In the genomic region with DNA sequence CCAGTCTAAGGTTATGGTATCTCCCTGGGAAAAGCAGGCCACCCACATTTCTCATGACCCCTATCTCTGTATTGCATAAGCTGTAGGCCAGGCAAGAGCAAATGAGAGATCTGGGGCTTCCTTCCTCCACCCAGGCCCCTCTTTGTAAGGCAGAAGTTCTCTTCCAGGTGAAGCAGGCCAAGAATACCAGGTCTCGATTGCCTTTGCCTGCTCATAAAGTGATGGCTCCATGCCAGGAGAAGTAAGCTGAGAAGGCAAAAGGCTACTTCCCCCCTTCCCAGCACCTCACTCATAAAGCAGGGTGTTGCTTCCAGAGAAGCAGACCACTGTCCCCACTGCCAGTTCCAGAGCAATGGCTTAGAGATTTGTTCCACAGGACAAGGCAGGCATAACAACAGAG, we compare ENCODE assay signal across 20 cellular contexts.
DNase-seq lines count a peak whose midpoint lies in the region; ATAC-seq, FAIRE-seq and TF ChIP-seq lines count a peak whose summit lies in the region.
"Had no signal": no experiment of that assay in that cellular context is flagged by ENCODE, and none has a peak within 500 bp of the region (broad histone marks: within the 10 kb centered on the region; RNA-seq: fewer than 3 reads in every experiment).

No MANE protein-coding gene starts in this region.

- peaks cover 5% of the 10 kb centered on the region for H3K36me3 Mint-ChIP-seq in nephron progenitor cell (ENCODE audit: low read depth)

- no peaks in the 10 kb centered on the region for H3K9me3 ChIP-seq in K562 (replicated peaks; ENCODE audit: control insufficient read depth, insufficient read depth, low read depth, low read length)
- H3K9me3 ChIP-seq in heart left ventricle = peaks cover 0 to 12% (median 5%) of the 10 kb centered on the region in 12 donors
- H3K9me3 ChIP-seq: HAP-1 had no signal

- peak; percentile 13 for DNase-seq in DMS79 (lab: John Stamatoyannopoulos, UW)
- no peak for DNase-seq in DMS79 treated with DMSO at 0.1 percent for 48 hours (lab: John Stamatoyannopoulos, UW)
- DNase-seq in NCI-H2029 (lab: John Stamatoyannopoulos, UW) = peak; percentile 36
- DNase-seq in K562 (ENCODE audit: extremely low read depth in 1 of 4, low spot score in 3 of 4) = no peak
- DNase-seq in nephron progenitor cell = no peak
- no peak for DNase-seq in NCI-H82 treated with DMSO at 0.1 percent for 48 hours (lab: John Stamatoyannopoulos, UW; ENCODE audit: unreplicated experiment)
- DNase-seq in RWPE1 (ENCODE audit: low spot score) = no peak
- no peak for DNase-seq in heart left ventricle
- DNase-seq: Calu3; CD4-positive, alpha-beta T cell; MV-4-11; NCI-H446 treated with DMSO at 0.1 percent for 48 hours; SHP77 treated with DMSO at 0.1 percent for 48 hours; T-helper 1 cell had no signal

- H3K4me3 ChIP-seq in K562 (no peak overlapping the region), heart left ventricle (no peak overlapping the region)
- H3K4me3 ChIP-seq: HAP-1 had no signal

- no peak overlapping the region for H3K27ac ChIP-seq in K562 (ENCODE audit: extremely low read depth, low read depth, low read length)
- no peak overlapping the region for H3K27ac ChIP-seq in RWPE1
- H3K27ac ChIP-seq in heart left ventricle = no peak overlapping the region
- H3K27ac ChIP-seq: 22Rv1, HL-60 had no signal

- H3K9ac ChIP-seq in K562 (ENCODE audit: insufficient read depth in 1 of 2, low read depth in 2 of 2, low read length in 2 of 2) = no peak overlapping the region

- CTCF ChIA-PET in K562 (lab: Yijun Ruan, JAX; ENCODE audit: low intra/inter-chr PET ratio) (no interaction called here), RWPE1 (lab: Yijun Ruan, JAX) (interaction anchor here (0.6 kb wide), 1 partner anchor 58 kb away, joined by 3 read pairs; no protein-coding TSS in a partner anchor)

- in situ Hi-C loops in K562 (cut with MboI) = no loop called here

- WGBS in K562 (ENCODE audit: insufficient coverage, low coverage, missing lambda C conversion rate) = 0% methylated on average over 1 of the region's 1 CpG
- 75 to 86% (median 80%) methylated on average over 1 of the region's 1 CpG for WGBS in heart left ventricle, 4 donors

- H3K9me1 ChIP-seq in K562 (ENCODE audit: control insufficient read depth, insufficient read depth, low read length) = no peaks in the 10 kb centered on the region

- H2AFZ ChIP-seq in K562 (ENCODE audit: low read depth, low read length) = no peak overlapping the region

- H3K79me2 ChIP-seq in K562 (ENCODE audit: control insufficient read depth, insufficient read depth, low read length) = no peaks in the 10 kb centered on the region

- H3K27ac Mint-ChIP-seq in nephron progenitor cell = peak overlapping the region; percentile 60
- H3K27ac Mint-ChIP-seq: B cell; CD4-positive, alpha-beta T cell had no signal

- TF ChIP-seq CTCF in K562 (IDR thresholded peaks at IDR 0.05 in 2 of 3, conservative IDR thresholded peaks at IDR 0.05 in 1 of 3; ENCODE audit: insufficient read depth in 2 of 3, low read depth in 1 of 3, low read length in 3 of 3) (no peak), nephron progenitor cell (IDR thresholded peaks at IDR 0.05) (no peak), RWPE1 (conservative IDR thresholded peaks at IDR 0.05; ENCODE audit: low read depth) (no peak), heart left ventricle (IDR thresholded peaks at IDR 0.05) (no peak)

- intact Hi-C loops in K562 (cut with micrococcal nuclease) (no loop called here), heart left ventricle (cut with DNase I) (loop anchor here in 1 of 10 donors (2.0 kb wide), 1 partner anchor 18 kb away; no protein-coding TSS in a partner anchor)

- H3K4me1 ChIP-seq in K562 (replicated peaks in 1 of 2; ENCODE audit: control insufficient read depth in 2 of 2, insufficient read depth in 2 of 2, low read length in 2 of 2) = no peaks in the 10 kb centered on the region
- peaks cover 0 to 3% (median 0%) of the 10 kb centered on the region in 12 donors for H3K4me1 ChIP-seq in heart left ventricle
- H3K4me1 ChIP-seq: HAP-1 had no signal

- H3K27me3 ChIP-seq in K562 (ENCODE audit: control insufficient read depth in 2 of 2, insufficient read depth in 2 of 2, low read length in 2 of 2) = no peaks in the 10 kb centered on the region; a peak in 1 of 5 replicates
- H3K27me3 ChIP-seq in heart left ventricle = no peaks in the 10 kb centered on the region

- H3K4me1 Mint-ChIP-seq in nephron progenitor cell = peaks cover 28% of the 10 kb centered on the region
- H3K4me1 Mint-ChIP-seq: B cell had no signal

- peaks cover 5% of the 10 kb centered on the region for H3K27me3 Mint-ChIP-seq in nephron progenitor cell (ENCODE audit: low read depth, poor library complexity)

- no TSS peak for BruUV-seq in K562 (replicated peaks; lab: Mats Ljungman, UMichigan)

- no peak for TF ChIP-seq POLR2A in K562 (conservative IDR thresholded peaks at IDR 0.05)
- no peak for TF ChIP-seq POLR2A in heart left ventricle (IDR thresholded peaks at IDR 0.05)

- H4K20me1 ChIP-seq in K562 (replicated peaks; ENCODE audit: control insufficient read depth, insufficient read depth, low read length) = no peaks in the 10 kb centered on the region

- H3K4me2 ChIP-seq in K562 (ENCODE audit: insufficient read depth, low read length) = no peak overlapping the region

- no peak overlapping the region for H3K4me3 Mint-ChIP-seq in nephron progenitor cell
- H3K4me3 Mint-ChIP-seq: B cell; CD4-positive, alpha-beta T cell had no signal

- H3K36me3 ChIP-seq in K562 (ENCODE audit: control insufficient read depth, insufficient read depth, low read length) = no peaks in the 10 kb centered on the region
- H3K36me3 ChIP-seq in heart left ventricle = no peaks in the 10 kb centered on the region
- H3K36me3 ChIP-seq: HAP-1 had no signal

- TF ChIP-seq EP300 in K562 (IDR thresholded peaks at IDR 0.05; ENCODE audit: low read length) = no peak

- FAIRE-seq in K562 (lab: Jason Lieb, UNC) = no peak
- FAIRE-seq: RCC 7860 had no signal

- H3K9me3 Mint-ChIP-seq in nephron progenitor cell = peaks cover 12% of the 10 kb centered on the region

- ATAC-seq in K562 (no peak), heart left ventricle (no peak)
- ATAC-seq: SK-N-SH treated with all-trans-retinoic acid at 6 μM for 48 hours had no signal

- no peak for TF ChIP-seq RAD21 in K562 (CRISPR knock-in tag; conservative IDR thresholded peaks at IDR 0.05 in 1 of 2, IDR thresholded peaks at IDR 0.05 in 1 of 2)

- POLR2A ChIA-PET in K562 (lab: Yijun Ruan, JAX) = interaction anchor here (0.6 kb wide), 1 partner anchor 9 kb away, joined by 3 read pairs; no protein-coding TSS in a partner anchor
- POLR2A ChIA-PET in RWPE1 (lab: Yijun Ruan, JAX; ENCODE audit: low non-redundant PET) = no interaction called here

TF ChIP-seq in K562, 482 proteins besides CTCF, POLR2A, EP300 and RAD21:
- TF ChIP-seq NFIC (IDR thresholded peaks at IDR 0.05) (peak; percentile 22), THRA (IDR thresholded peaks at IDR 0.05) (no peak)
- TF ChIP-seq, protein P1, sequence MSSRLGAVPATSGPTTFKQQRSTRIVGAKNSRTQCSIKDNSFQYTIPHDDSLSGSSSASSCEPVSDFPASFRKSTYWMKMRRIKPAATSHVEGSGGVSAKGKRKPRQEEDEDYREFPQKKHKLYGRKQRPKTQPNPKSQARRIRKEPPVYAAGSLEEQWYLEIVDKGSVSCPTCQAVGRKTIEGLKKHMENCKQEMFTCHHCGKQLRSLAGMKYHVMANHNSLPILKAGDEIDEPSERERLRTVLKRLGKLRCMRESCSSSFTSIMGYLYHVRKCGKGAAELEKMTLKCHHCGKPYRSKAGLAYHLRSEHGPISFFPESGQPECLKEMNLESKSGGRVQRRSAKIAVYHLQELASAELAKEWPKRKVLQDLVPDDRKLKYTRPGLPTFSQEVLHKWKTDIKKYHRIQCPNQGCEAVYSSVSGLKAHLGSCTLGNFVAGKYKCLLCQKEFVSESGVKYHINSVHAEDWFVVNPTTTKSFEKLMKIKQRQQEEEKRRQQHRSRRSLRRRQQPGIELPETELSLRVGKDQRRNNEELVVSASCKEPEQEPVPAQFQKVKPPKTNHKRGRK (tag; IDR thresholded peaks at IDR 0.05) = no peak

Comparison
In these comparisons a context has a peak if more than half of its experiments do, and no peak if none do; other contexts are left out.
1. DNase-seq: peak in DMS79 (single experiment) and NCI-H2029 (single experiment); none in DMS79 treated with DMSO at 0.1 percent for 48 hours (single experiment), K562 (0 of 4), nephron progenitor cell (single experiment), NCI-H82 treated with DMSO at 0.1 percent for 48 hours (single experiment), RWPE1 (single experiment) and heart left ventricle (0 of 5).